24 cellular contexts compared by ENCODE assay signal in genomic region chr20:41715525-41715924, GRCh38.
"Had no signal": no experiment of that assay in that cellular context is flagged by ENCODE, and none has a peak within 500 bp of the region (broad histone marks: within the 10 kb centered on the region; RNA-seq: fewer than 3 reads in every experiment).

No MANE protein-coding gene starts in this region.

- DNase-seq: IMR-90, Kasumi-1, MM.1S, NCI-H1092 treated with DMSO at 0.1 percent for 48 hours, NCI-H1436, NCI-H187, NCI-H2029, NCI-H2081 treated with DMSO at 0.1 percent for 48 hours, NCI-H2171, NCI-H226, NCI-H446, NCI-H510A, NCI-H524 treated with DMSO at 0.1 percent for 48 hours, NCI-H69, NCI-H774, PC-3, SHP77, SK-N-SH, SW 1271 had no signal

- H3K9ac ChIP-seq: KMS-11, SK-N-SH had no signal

- H3K4me2 ChIP-seq: KMS-11, SK-N-SH had no signal

- H3K27ac ChIP-seq: HL-60, KMS-11, RWPE1 had no signal

- ATAC-seq: HepG2, Panc1, PC-3 had no signal

- H3K9me3 ChIP-seq: SK-N-SH had no signal
